ENCODE assay signal across 5 cellular contexts in the genomic region with DNA sequence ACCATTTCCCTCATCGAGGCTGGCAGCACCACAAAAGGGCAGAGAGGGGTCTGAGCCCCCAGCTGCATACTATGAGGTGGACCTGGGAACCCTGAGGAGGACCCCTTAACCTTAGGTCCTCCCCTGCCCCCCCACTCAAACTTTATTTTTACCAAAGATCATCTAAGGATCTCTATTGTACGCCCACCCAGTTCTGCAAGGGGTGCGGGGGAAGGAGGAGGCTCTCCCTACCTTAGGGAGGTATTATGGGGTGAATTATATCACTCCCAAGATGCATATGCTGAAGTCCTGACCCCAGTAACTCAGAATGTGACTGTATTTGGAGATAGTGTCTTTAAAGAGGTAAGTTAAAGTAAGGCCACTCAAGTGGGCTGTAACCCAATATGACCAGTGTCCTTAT.
"Had no signal": no experiment of that assay in that cellular context is flagged by ENCODE, and none has a peak within 500 bp of the region (broad histone marks: within the 10 kb centered on the region; RNA-seq: fewer than 3 reads in every experiment).

No MANE protein-coding gene starts in this region.

- H3K4me3 Mint-ChIP-seq: GM23338, H9 had no signal

- H2AFZ ChIP-seq: GM23338 had no signal

- H3K4me3 ChIP-seq: GM23338, K562 had no signal

- ATAC-seq: K562 had no signal

- H3K27ac Mint-ChIP-seq: GM23338 had no signal

- DNase-seq: H9, HCEC 1CT, IMR-90 had no signal

- H3K4me2 ChIP-seq: GM23338 had no signal

- H3K9me3 Mint-ChIP-seq: GM23338, H9 had no signal
